In genomic region chr5:129377504-129377903, GRCh38 we compare ENCODE assay signal across 1 cellular context.
TF ChIP-seq lines count a peak whose summit lies in the region.

No MANE protein-coding gene starts in this region.

TF ChIP-seq in H1, 55 proteins besides CTCF, POLR2A, EP300 and RAD21 (continued from another document):
- no peak for TF ChIP-seq CEBPB (IDR thresholded peaks at IDR 0.05; ENCODE audit: low read depth, low read length)
- TF ChIP-seq YY1 (IDR thresholded peaks at IDR 0.05; ENCODE audit: low read depth, low read length) = no peak
- no peak for TF ChIP-seq JUND (IDR thresholded peaks at IDR 0.05; ENCODE audit: low read length)
- no peak for TF ChIP-seq SAP30 (IDR thresholded peaks at IDR 0.05; ENCODE audit: insufficient read depth, insufficient replicate concordance, low read length)
- TF ChIP-seq FOSL1 (IDR thresholded peaks at IDR 0.05; ENCODE audit: insufficient read depth, low read depth, low read length) = no peak
- no peak for TF ChIP-seq CREB1 (IDR thresholded peaks at IDR 0.05)
